32 cellular contexts compared by ENCODE assay signal in genomic region chr11:17630936-17631335, GRCh38.
"Had no signal": no experiment of that assay in that cellular context is flagged by ENCODE, and none has a peak within 500 bp of the region (broad histone marks: within the 10 kb centered on the region; RNA-seq: fewer than 3 reads in every experiment).

No MANE protein-coding gene starts in this region.

- ATAC-seq: activated CD4-positive, alpha-beta T cell treated with anti-CD3 and anti-CD28 coated beads for 36 hours; activated CD4-positive, CD25-positive, alpha-beta regulatory T cell treated with anti-CD3 and anti-CD28 coated beads, Interleukin-2, amount 50 U/mL, for 24 hours; activated T-cell treated with anti-CD3 and anti-CD28 coated beads, Interleukin-2, amount 50 U/mL, for 4 hours; activated T-helper 17 cell treated with anti-CD3 and anti-CD28 coated beads, Interleukin-2, amount 50 U/mL, for 72 hours; T-helper 17 cell had no signal

- H3K27ac Mint-ChIP-seq: activated B cell treated with CpG ODN at 0.5 μM for 24 hours; activated CD4-positive, alpha-beta memory T cell treated with anti-CD3 and anti-CD28 coated beads, Interleukin-2, amount 10 ng/mL, durations not matched to agents 7 days and 5 days; activated CD4-positive, alpha-beta T cell treated with anti-CD3 and anti-CD28 coated beads for 36 hours; activated CD4-positive, alpha-beta T cell treated with anti-CD3 and anti-CD28 coated beads, Interleukin-2, amount 10 ng/mL, durations not matched to agents 7 days and 5 days; activated naive CD8-positive, alpha-beta T cell; activated T-helper 17 cell treated with anti-CD3 and anti-CD28 coated beads, Interleukin-2, amount 50 U/mL, for 72 hours; T-helper 17 cell; T-helper 2 cell treated with Interferon-gamma antibody and Interleukin-4, amounts not matched to agents 5 μg/mL and 100 μg/mL, for 36 hours had no signal

- H3K27ac ChIP-seq: brain microvascular endothelial cell, colonic mucosa, epithelial cell of prostate, esophagus squamous epithelium, WERI-Rb-1 had no signal

- H3K36me3 Mint-ChIP-seq: activated naive CD8-positive, alpha-beta T cell had no signal

- H3K9me3 ChIP-seq: colonic mucosa, esophagus squamous epithelium had no signal

- H3K4me3 ChIP-seq: colonic mucosa, esophagus squamous epithelium had no signal

- DNase-seq: activated B cell treated with CpG ODN at 0.5 μM for 24 hours; activated CD4-positive, alpha-beta memory T cell treated with anti-CD3 and anti-CD28 coated beads, Interleukin-2, amount 10 ng/mL, durations not matched to agents 7 days and 5 days; activated CD4-positive, alpha-beta T cell treated with anti-CD3 and anti-CD28 coated beads for 36 hours; activated CD4-positive, alpha-beta T cell treated with anti-CD3 and anti-CD28 coated beads, Interleukin-2, amount 10 ng/mL, durations not matched to agents 7 days and 5 days; activated CD4-positive, alpha-beta T cell treated with anti-CD3 and anti-CD28 coated beads, Interleukin-2, amount 50 U/mL, for 4 hours; activated CD8-positive, alpha-beta memory T cell treated with anti-CD3 and anti-CD28 coated beads, Interleukin-2, amount 50 U/mL, for 48 hours; activated effector memory CD4-positive, alpha-beta T cell treated with Interleukin-2 at 50 U/mL for 16 hours; activated gamma-delta T cell treated with Interleukin-2 at 50 U/mL for 16 hours; activated naive CD4-positive, alpha-beta T cell treated with anti-CD3 and anti-CD28 coated beads, Interleukin-2, amount 50 U/mL, for 16 hours; activated naive CD4-positive, alpha-beta T cell treated with Interleukin-2 at 50 U/mL for 16 hours; activated T-cell treated with anti-CD3 and anti-CD28 coated beads, Interleukin-2, amount 50 U/mL, for 4 hours; amniotic stem cell; anterior cingulate cortex; brain microvascular endothelial cell; central memory CD4-positive, alpha-beta T cell; cerebellar nuclear complex; colonic mucosa; effector CD8-positive, alpha-beta T cell; esophagus squamous epithelium; foreskin melanocyte; T-helper 1 cell; T-helper 17 cell; T1000; WERI-Rb-1 had no signal

- H3K4me1 Mint-ChIP-seq: activated B cell treated with CpG ODN at 0.5 μM for 24 hours; activated CD4-positive, alpha-beta memory T cell treated with anti-CD3 and anti-CD28 coated beads, Interleukin-2, amount 10 ng/mL, durations not matched to agents 7 days and 5 days; activated CD4-positive, alpha-beta T cell treated with anti-CD3 and anti-CD28 coated beads for 36 hours; activated CD4-positive, alpha-beta T cell treated with anti-CD3 and anti-CD28 coated beads, Interleukin-2, amount 10 ng/mL, durations not matched to agents 7 days and 5 days; activated T-helper 17 cell treated with anti-CD3 and anti-CD28 coated beads, Interleukin-2, amount 50 U/mL, for 72 hours; T-helper 17 cell had no signal

- H3K36me3 ChIP-seq: brain microvascular endothelial cell, colonic mucosa, esophagus squamous epithelium, WERI-Rb-1 had no signal

- H3K4me3 Mint-ChIP-seq: activated B cell treated with CpG ODN at 0.5 μM for 24 hours; activated CD4-positive, alpha-beta memory T cell treated with anti-CD3 and anti-CD28 coated beads, Interleukin-2, amount 10 ng/mL, durations not matched to agents 7 days and 5 days; activated CD4-positive, alpha-beta T cell treated with anti-CD3 and anti-CD28 coated beads for 36 hours; activated CD4-positive, alpha-beta T cell treated with anti-CD3 and anti-CD28 coated beads, Interleukin-2, amount 10 ng/mL, durations not matched to agents 7 days and 5 days; activated naive CD8-positive, alpha-beta T cell; activated T-cell treated with anti-CD3 and anti-CD28 coated beads, Interleukin-2, amount 50 U/mL, for 4 hours; activated T-helper 17 cell treated with anti-CD3 and anti-CD28 coated beads, Interleukin-2, amount 50 U/mL, for 72 hours; T-helper 17 cell; T-helper 2 cell treated with Interferon-gamma antibody and Interleukin-4, amounts not matched to agents 5 μg/mL and 100 μg/mL, for 36 hours had no signal

- H3K27me3 ChIP-seq: brain microvascular endothelial cell, colonic mucosa had no signal

- H3K4me1 ChIP-seq: colonic mucosa, esophagus squamous epithelium had no signal

- H3K9me3 Mint-ChIP-seq: activated B cell treated with CpG ODN at 0.5 μM for 24 hours; activated CD4-positive, alpha-beta memory T cell treated with anti-CD3 and anti-CD28 coated beads, Interleukin-2, amount 10 ng/mL, durations not matched to agents 7 days and 5 days; activated CD4-positive, alpha-beta T cell treated with anti-CD3 and anti-CD28 coated beads, Interleukin-2, amount 10 ng/mL, durations not matched to agents 7 days and 5 days; activated T-cell treated with anti-CD3 and anti-CD28 coated beads, Interleukin-2, amount 50 U/mL, for 4 hours; activated T-helper 17 cell treated with anti-CD3 and anti-CD28 coated beads, Interleukin-2, amount 50 U/mL, for 72 hours; T-helper 2 cell treated with Interferon-gamma antibody and Interleukin-4, amounts not matched to agents 5 μg/mL and 100 μg/mL, for 36 hours had no signal

- FAIRE-seq: astrocyte, endometrium, endothelial cell of umbilical vein had no signal
